Comparison of ENCODE assay signal across 32 cellular contexts in the genomic region with DNA sequence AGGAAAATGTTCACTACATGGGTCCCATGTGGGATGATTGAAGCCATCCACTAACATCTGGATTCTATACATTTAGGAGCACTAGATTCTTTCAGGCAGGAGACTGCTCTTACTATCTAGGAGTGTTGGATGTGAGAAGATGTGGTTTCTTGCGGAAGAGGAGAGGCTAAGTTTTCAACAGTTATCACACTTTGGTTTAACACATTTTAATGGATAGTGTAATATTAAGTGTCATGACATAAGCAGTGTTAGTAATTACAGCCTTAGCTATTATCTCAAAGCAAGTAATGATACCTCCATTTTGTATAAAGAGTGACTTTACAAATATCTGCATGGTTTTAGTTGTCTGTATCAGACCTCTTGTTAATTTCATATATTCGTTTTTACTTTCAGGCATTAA.
"Had no signal": no experiment of that assay in that cellular context is flagged by ENCODE, and none has a peak within 500 bp of the region (broad histone marks: within the 10 kb centered on the region; RNA-seq: fewer than 3 reads in every experiment).

No MANE protein-coding gene starts in this region.

- H3K9me3 Mint-ChIP-seq: activated B cell treated with CpG ODN at 0.5 μM for 24 hours; activated CD4-positive, alpha-beta memory T cell treated with anti-CD3 and anti-CD28 coated beads for 36 hours; activated naive CD4-positive, alpha-beta T cell treated with anti-CD3 and anti-CD28 coated beads, Interleukin-2, amount 10 ng/mL, durations not matched to agents 7 days and 5 days; activated naive CD8-positive, alpha-beta T cell treated with anti-CD3 and anti-CD28 coated beads, Interleukin-2, amount 50 U/mL, for 24 hours; activated T-cell treated with anti-CD3 and anti-CD28 coated beads, Interleukin-2, amount 50 U/mL, for 4 hours; T-helper 1 cell treated with Interleukin-12 subunit alpha and Interleukin-12 subunit beta and Interleukin-4 antibody, amounts not matched to agents 30 μg/mL and 1 μg/mL, for 36 hours; T-helper 2 cell treated with Interferon-gamma antibody and Interleukin-4, amounts not matched to agents 5 μg/mL and 100 μg/mL, for 36 hours had no signal

- H3K27me3 Mint-ChIP-seq: activated B cell treated with CpG ODN at 0.5 μM for 24 hours; activated CD4-positive, alpha-beta memory T cell treated with anti-CD3 and anti-CD28 coated beads for 36 hours; activated naive CD4-positive, alpha-beta T cell treated with anti-CD3 and anti-CD28 coated beads, Interleukin-2, amount 10 ng/mL, durations not matched to agents 7 days and 5 days; activated naive CD8-positive, alpha-beta T cell; activated naive CD8-positive, alpha-beta T cell treated with anti-CD3 and anti-CD28 coated beads, Interleukin-2, amount 50 U/mL, for 24 hours had no signal

- H3K4me1 Mint-ChIP-seq: activated B cell treated with CpG ODN at 0.5 μM for 24 hours; activated naive CD4-positive, alpha-beta T cell treated with anti-CD3 and anti-CD28 coated beads, Interleukin-2, amount 10 ng/mL, durations not matched to agents 7 days and 5 days; activated naive CD8-positive, alpha-beta T cell treated with anti-CD3 and anti-CD28 coated beads, Interleukin-2, amount 50 U/mL, for 24 hours had no signal

- ATAC-seq: activated naive CD8-positive, alpha-beta T cell treated with anti-CD3 and anti-CD28 coated beads, Interleukin-2, amount 50 U/mL, for 24 hours; activated T-cell treated with anti-CD3 and anti-CD28 coated beads, Interleukin-2, amount 50 U/mL, for 4 hours; PC-3 had no signal

- H3K4me3 Mint-ChIP-seq: activated B cell treated with CpG ODN at 0.5 μM for 24 hours; activated CD4-positive, alpha-beta memory T cell treated with anti-CD3 and anti-CD28 coated beads for 36 hours; activated naive CD4-positive, alpha-beta T cell treated with anti-CD3 and anti-CD28 coated beads, Interleukin-2, amount 10 ng/mL, durations not matched to agents 7 days and 5 days; activated naive CD8-positive, alpha-beta T cell; activated naive CD8-positive, alpha-beta T cell treated with anti-CD3 and anti-CD28 coated beads, Interleukin-2, amount 50 U/mL, for 24 hours; activated T-cell treated with anti-CD3 and anti-CD28 coated beads, Interleukin-2, amount 50 U/mL, for 4 hours; T-helper 1 cell treated with Interleukin-12 subunit alpha and Interleukin-12 subunit beta and Interleukin-4 antibody, amounts not matched to agents 30 μg/mL and 1 μg/mL, for 36 hours; T-helper 2 cell treated with Interferon-gamma antibody and Interleukin-4, amounts not matched to agents 5 μg/mL and 100 μg/mL, for 36 hours had no signal

- H3K27ac Mint-ChIP-seq: activated B cell treated with CpG ODN at 0.5 μM for 24 hours; activated CD4-positive, alpha-beta memory T cell treated with anti-CD3 and anti-CD28 coated beads for 36 hours; activated naive CD4-positive, alpha-beta T cell treated with anti-CD3 and anti-CD28 coated beads, Interleukin-2, amount 10 ng/mL, durations not matched to agents 7 days and 5 days; activated naive CD8-positive, alpha-beta T cell; activated naive CD8-positive, alpha-beta T cell treated with anti-CD3 and anti-CD28 coated beads, Interleukin-2, amount 50 U/mL, for 24 hours; T-helper 1 cell treated with Interleukin-12 subunit alpha and Interleukin-12 subunit beta and Interleukin-4 antibody, amounts not matched to agents 30 μg/mL and 1 μg/mL, for 36 hours; T-helper 2 cell treated with Interferon-gamma antibody and Interleukin-4, amounts not matched to agents 5 μg/mL and 100 μg/mL, for 36 hours had no signal

- DNase-seq: activated B cell treated with CpG ODN at 0.5 μM for 24 hours; activated CD4-positive, alpha-beta memory T cell treated with anti-CD3 and anti-CD28 coated beads for 36 hours; activated CD4-positive, alpha-beta T cell treated with anti-CD3 and anti-CD28 coated beads for 4 hours; activated CD4-positive, alpha-beta T cell treated with anti-CD3 and anti-CD28 coated beads, Interleukin-2, amount 50 U/mL, for 1 hour; activated CD4-positive, CD25-positive, alpha-beta regulatory T cell treated with anti-CD3 and anti-CD28 coated beads, Interleukin-2, amount 50 U/mL, for 72 hours; activated CD8-positive, alpha-beta memory T cell treated with anti-CD3 and anti-CD28 coated beads, Interleukin-2, amount 50 U/mL, for 4 hours; activated effector memory CD4-positive, alpha-beta T cell treated with Interleukin-2 at 50 U/mL for 16 hours; activated naive CD4-positive, alpha-beta T cell treated with anti-CD3 and anti-CD28 coated beads, Interleukin-2, amount 10 ng/mL, durations not matched to agents 7 days and 5 days; activated naive CD8-positive, alpha-beta T cell treated with anti-CD3 and anti-CD28 coated beads, Interleukin-2, amount 50 U/mL, for 24 hours; activated T-cell treated with anti-CD3 and anti-CD28 coated beads for 4 hours; activated T-cell treated with anti-CD3 and anti-CD28 coated beads, Interleukin-2, amount 50 U/mL, for 4 hours; amniotic stem cell; aorta; brain microvascular endothelial cell; central memory CD4-positive, alpha-beta T cell; NCI-H1092 treated with DMSO at 0.1 percent for 48 hours; NCI-H1417; NCI-H146; NCI-H1930; NCI-H2081 treated with DMSO at 0.1 percent for 48 hours; NCI-H510A; NCI-H526; NCI-H748 treated with DMSO at 0.1 percent for 48 hours; NK-92 treated with Interleukin-12 subunit alpha and Interleukin-12 subunit beta, amount 100 ng/mL, for 24 hours; PC-3; Peyer's patch; RPMI8226; SHP77 treated with DMSO at 0.1 percent for 48 hours; SK-N-SH had no signal

- H3K36me3 Mint-ChIP-seq: activated CD4-positive, alpha-beta memory T cell treated with anti-CD3 and anti-CD28 coated beads for 36 hours; activated naive CD4-positive, alpha-beta T cell treated with anti-CD3 and anti-CD28 coated beads, Interleukin-2, amount 10 ng/mL, durations not matched to agents 7 days and 5 days had no signal
